24 cellular contexts compared by ENCODE assay signal in the genomic region with DNA sequence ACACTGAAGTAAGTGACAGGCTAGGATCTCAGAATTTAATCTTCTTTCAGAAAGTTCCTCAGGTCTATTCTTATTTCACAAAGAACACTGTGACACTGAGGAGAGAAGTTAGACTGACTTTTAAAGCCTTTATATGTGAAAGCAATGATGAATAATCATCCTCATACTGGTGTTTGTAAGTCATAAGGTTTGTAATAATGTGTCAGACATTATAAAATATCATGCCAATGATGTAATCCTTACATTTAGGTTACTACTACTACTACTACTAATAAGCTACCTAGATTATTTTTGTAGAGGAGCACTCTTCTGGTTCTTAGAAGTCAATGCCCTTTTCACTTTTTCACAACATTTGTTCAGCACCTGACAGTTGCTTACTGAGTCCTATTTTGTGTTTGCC. TPM values are rescaled to one million over a fixed set of nuclear protein-coding genes. Genes with fewer than 3 reads are reported as not detected.
DNase-seq lines count a peak whose midpoint lies in the region; ATAC-seq, FAIRE-seq and TF ChIP-seq lines count a peak whose summit lies in the region.
"Had no signal": no experiment of that assay in that cellular context is flagged by ENCODE, and none has a peak within 500 bp of the region (broad histone marks: within the 10 kb centered on the region; RNA-seq: fewer than 3 reads in every experiment).

No MANE protein-coding gene starts in this region.

- no peaks in the 10 kb centered on the region for H3K4me1 ChIP-seq in GM23248 (ENCODE audit: insufficient read depth)
- no peaks in the 10 kb centered on the region for H3K4me1 ChIP-seq in PC-3 (ENCODE audit: insufficient read depth, low read length)
- H3K4me1 ChIP-seq: BLaER1 treated with 17β-estradiol and CSF1 and Interleukin-3, amounts not matched to agents 10 nM and 100 nM had no signal

- H3K4me2 ChIP-seq in GM23248 (ENCODE audit: unreplicated experiment), result no peak overlapping the region
- no peak overlapping the region for H3K4me2 ChIP-seq in PC-3 (ENCODE audit: low read length)
- H3K4me2 ChIP-seq: BLaER1 treated with 17β-estradiol and CSF1 and Interleukin-3, amounts not matched to agents 10 nM and 100 nM; KMS-11 had no signal

- in situ Hi-C loops in GM23248 (cut with MboI), result no loop called here

- H3K9me3 ChIP-seq in GM23248 (ENCODE audit: low read depth) (no peaks in the 10 kb centered on the region), PC-3 (ENCODE audit: low read length) (no peaks in the 10 kb centered on the region)

- no peak overlapping the region for H2AFZ ChIP-seq in GM23248
- no peak overlapping the region for H2AFZ ChIP-seq in PC-3 (ENCODE audit: low read length)

- POLR2A ChIA-PET in PC-3 (lab: Charles Lee; ENCODE audit: unreplicated experiment), result no interaction called here

- no peaks in the 10 kb centered on the region for H3K79me2 ChIP-seq in GM23248 (ENCODE audit: insufficient read depth)
- no peaks in the 10 kb centered on the region for H3K79me2 ChIP-seq in PC-3 (ENCODE audit: low read length)

- TF ChIP-seq CTCF in PC-3 (conservative IDR thresholded peaks at IDR 0.05; ENCODE audit: low read depth, low read length) (no peak), D721Med (IDR thresholded peaks at IDR 0.05; ENCODE audit: insufficient read depth, missing control alignments) (no peak)

- BruUV-seq in PC-3 (replicated peaks; lab: Mats Ljungman, UMichigan), result no TSS peak

- 0 out of 2 replicates have a peak, but pooled peaks cover 6% of the 10 kb centered on the region for H3F3A ChIP-seq in GM23248 (ENCODE audit: insufficient read depth)
- no peaks in the 10 kb centered on the region for H3F3A ChIP-seq in PC-3 (ENCODE audit: low read length, unreplicated experiment)

- DNase-seq in GM23248 (peak; percentile 50), PC-3 (no peak), epithelial cell of prostate (ENCODE audit: low read depth, low spot score) (no peak), NCI-H446 (lab: John Stamatoyannopoulos, UW) (no peak), D721Med (ENCODE audit: insufficient read length, low spot score) (no peak), H7 (no peak)
- no peak for DNase-seq in activated CD8-positive, alpha-beta memory T cell treated with anti-CD3 and anti-CD28 coated beads, Interleukin-2, amount 50 U/mL, for 4 hours
- DNase-seq: AML-193; CD4-positive, alpha-beta T cell; DMS53; GF-D8; H9; MM.1S; NCI-H2029; NCI-H2227 treated with DMSO at 0.1 percent for 48 hours; NCI-H510A; NCI-H69; SHP77 treated with DMSO at 0.1 percent for 48 hours had no signal

- FAIRE-seq in D721Med (lab: Jason Lieb, UNC), result no peak
- FAIRE-seq: A204.1, GM12891 had no signal

- CTCF ChIA-PET in PC-3 (lab: Charles Lee), result no interaction called here

- no peak overlapping the region for H3K4me3 ChIP-seq in GM23248
- no peak overlapping the region for H3K4me3 ChIP-seq in PC-3 (ENCODE audit: low read length)
- no peak overlapping the region for H3K4me3 ChIP-seq in H7 (ENCODE audit: insufficient read depth, low read depth, low read length)
- H3K4me3 ChIP-seq: BLaER1 treated with 17β-estradiol and CSF1 and Interleukin-3, amounts not matched to agents 10 nM and 100 nM had no signal

- intact Hi-C loops in PC-3 (cut with micrococcal nuclease), result no loop called here

- no peak overlapping the region for H3K27ac ChIP-seq in GM23248
- H3K27ac ChIP-seq in PC-3 (ENCODE audit: low read length), result no peak overlapping the region
- peak overlapping the region; percentile 26 for H3K27ac ChIP-seq in epithelial cell of prostate
- H3K27ac ChIP-seq: BLaER1 treated with 17β-estradiol and CSF1 and Interleukin-3, amounts not matched to agents 10 nM and 100 nM; KMS-11 had no signal

- H3K9me2 ChIP-seq in GM23248 (ENCODE audit: insufficient read depth) (no peaks in the 10 kb centered on the region), PC-3 (replicated peaks; ENCODE audit: low read length) (no peaks in the 10 kb centered on the region)

- no peaks in the 10 kb centered on the region for H4K20me1 ChIP-seq in GM23248 (ENCODE audit: insufficient read depth)
- no peaks in the 10 kb centered on the region for H4K20me1 ChIP-seq in PC-3 (ENCODE audit: low read length)
- H4K20me1 ChIP-seq: BLaER1 treated with 17β-estradiol and CSF1 and Interleukin-3, amounts not matched to agents 10 nM and 100 nM had no signal

- no peaks in the 10 kb centered on the region for H3K27me3 ChIP-seq in GM23248 (replicated peaks; ENCODE audit: insufficient read depth)
- no peaks in the 10 kb centered on the region for H3K27me3 ChIP-seq in PC-3 (ENCODE audit: low read length)
- no peaks in the 10 kb centered on the region for H3K27me3 ChIP-seq in H7 (ENCODE audit: control insufficient read depth, insufficient read depth, low read length)
- H3K27me3 ChIP-seq: BLaER1 treated with 17β-estradiol and CSF1 and Interleukin-3, amounts not matched to agents 10 nM and 100 nM had no signal

- H3K36me3 ChIP-seq in GM23248 (ENCODE audit: low read depth), result no peaks in the 10 kb centered on the region
- H3K36me3 ChIP-seq in PC-3 (ENCODE audit: low read depth, low read length), result peaks cover 22% of the 10 kb centered on the region; the same call in 1 of the 2 replicates
- peaks cover 5% of the 10 kb centered on the region for H3K36me3 ChIP-seq in H7 (replicated peaks; ENCODE audit: control insufficient read depth, insufficient read depth, low read length)

- no peak overlapping the region for H3K9ac ChIP-seq in GM23248
- H3K9ac ChIP-seq in PC-3 (ENCODE audit: low read length), result no peak overlapping the region
- H3K9ac ChIP-seq: BLaER1 treated with 17β-estradiol and CSF1 and Interleukin-3, amounts not matched to agents 10 nM and 100 nM; KMS-11 had no signal

- ATAC-seq in PC-3, result peak; percentile 54
- ATAC-seq: Panc1 had no signal

RNA-seq across cellular contexts. Expression of gene FANCD2OS, which starts 33.4 kb away (rescaled TPM):
- total RNA-seq in GM23248 (2014; rRNA removed; shearing (Covaris generic)), result not detected in 2 replicates
- polyA plus RNA-seq in GM23248 (2016; fragmentation: Nextera tagmentation; extraction: Ambion mirVana), result not detected in 2 replicates
- not detected in 2 replicates for total RNA-seq in PC-3 (2014; rRNA removed)
- total RNA-seq in H7 (2014; rRNA removed; shearing (Covaris generic)), result not detected in 2 replicates
- total RNA-seq: CD4-positive, alpha-beta T cell; H9 had no signal
- polyA plus RNA-seq: AG04450 had no signal

RNA-seq across cellular contexts. Expression of gene BRK1, which starts 40.8 kb away (rescaled TPM):
- total RNA-seq in GM23248 (2014; rRNA removed; shearing (Covaris generic)), result 116 and 180 TPM in 2 replicates
- 293 and 295 TPM in 2 replicates for polyA plus RNA-seq in GM23248 (2016; fragmentation: Nextera tagmentation; extraction: Ambion mirVana)
- 110 and 140 TPM in 2 replicates for total RNA-seq in PC-3 (2014; rRNA removed)
- total RNA-seq in H7 (2014; rRNA removed; shearing (Covaris generic)), result 88.1 and 93.3 TPM in 2 replicates

RNA-seq across cellular contexts. Expression of gene FANCD2, which starts 48.4 kb away (rescaled TPM):
- total RNA-seq in GM23248 (2014; rRNA removed; shearing (Covaris generic)), result 6.1 and 7.0 TPM in 2 replicates
- 3.8 and 4.4 TPM in 2 replicates for polyA plus RNA-seq in GM23248 (2016; fragmentation: Nextera tagmentation; extraction: Ambion mirVana)
- 58.7 and 67.9 TPM in 2 replicates for total RNA-seq in PC-3 (2014; rRNA removed)
- 67.7 and 77.5 TPM in 2 replicates for total RNA-seq in H7 (2014; rRNA removed; shearing (Covaris generic))
